Comparison of ENCODE assay signal across 11 cellular contexts in the genomic region with DNA sequence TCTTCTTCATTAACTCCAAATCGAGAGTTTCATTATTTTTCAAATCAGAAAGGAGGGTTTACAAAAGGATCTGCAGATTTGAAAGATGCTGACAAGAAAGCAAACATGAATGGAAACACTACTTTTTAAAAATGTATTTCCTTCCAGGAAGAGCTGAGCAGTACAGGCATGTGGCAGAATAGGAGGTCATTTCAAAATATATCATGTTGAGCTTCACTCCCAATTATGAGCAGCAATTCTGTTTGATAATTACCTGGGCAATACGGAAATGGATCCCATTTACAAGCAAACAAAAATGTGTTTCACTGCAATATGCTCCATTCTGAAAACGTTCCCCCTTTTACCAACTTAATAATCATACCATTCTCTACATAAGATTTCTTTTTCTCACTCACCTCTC.
DNase-seq lines count a peak whose midpoint lies in the region; TF ChIP-seq lines count a peak whose summit lies in the region.
"Had no signal": no experiment of that assay in that cellular context is flagged by ENCODE, and none has a peak within 500 bp of the region (broad histone marks: within the 10 kb centered on the region; RNA-seq: fewer than 3 reads in every experiment).

No MANE protein-coding gene starts in this region.

- no peak overlapping the region for H3K4me3 ChIP-seq in Loucy (ENCODE audit: low read length, poor library complexity, severe bottlenecking)
- no peak overlapping the region for H3K4me3 ChIP-seq in transverse colon
- no peak overlapping the region for H3K4me3 ChIP-seq in suprapubic skin
- H3K4me3 ChIP-seq: BLaER1 had no signal

- H3K27me3 Mint-ChIP-seq in activated CD4-positive, alpha-beta memory T cell treated with anti-CD3 and anti-CD28 coated beads for 36 hours, result peaks cover 1% of the 10 kb centered on the region
- H3K27me3 Mint-ChIP-seq in activated CD4-positive, alpha-beta memory T cell treated with anti-CD3 and anti-CD28 coated beads, Interleukin-2, amount 10 ng/mL, durations not matched to agents 7 days and 5 days, result peaks cover 7% of the 10 kb centered on the region
- no peaks in the 10 kb centered on the region for H3K27me3 Mint-ChIP-seq in dendritic cell treated with granulocyte-macrophage colony-stimulating factor and Interleukin-4, amounts not matched to agents 40 ng/mL and 50 ng/mL, for 4 days

- H3K4me1 ChIP-seq in Loucy (ENCODE audit: insufficient read depth, low read length, poor library complexity, severe bottlenecking) (no peaks in the 10 kb centered on the region), transverse colon (peaks cover 0 to 25% (median 6%) of the 10 kb centered on the region in 4 donors), suprapubic skin (no peaks in the 10 kb centered on the region)

- H3K27me3 ChIP-seq in Loucy (ENCODE audit: insufficient read depth, low read length, poor library complexity, severe bottlenecking) (no peaks in the 10 kb centered on the region), transverse colon (no peaks in the 10 kb centered on the region), suprapubic skin (no peaks in the 10 kb centered on the region)
- H3K27me3 ChIP-seq: BLaER1 had no signal

- H3K79me2 ChIP-seq in Loucy (ENCODE audit: insufficient read depth, low read length), result no peaks in the 10 kb centered on the region

- intact Hi-C loops in activated CD4-positive, alpha-beta memory T cell treated with anti-CD3 and anti-CD28 coated beads for 36 hours (cut with micrococcal nuclease), result no loop called here
- intact Hi-C loops in dendritic cell treated with granulocyte-macrophage colony-stimulating factor and Interleukin-4, amounts not matched to agents 40 ng/mL and 50 ng/mL, for 4 days (cut with micrococcal nuclease), result no loop called here
- intact Hi-C loops in transverse colon (cut with DNase I; ENCODE audit: low total_unique reads), result no loop called here

- no peak for TF ChIP-seq EP300 in transverse colon (IDR thresholded peaks at IDR 0.05; ENCODE audit: low read depth)
- TF ChIP-seq EP300 in suprapubic skin (IDR thresholded peaks at IDR 0.05), result no peak

- WGBS in transverse colon (ENCODE audit: low coverage in 1 of 2), 2 donors, result 50 to 61% methylated on average over 3 of the region's 3 CpGs
- 82% methylated on average over 3 of the region's 3 CpGs for WGBS in suprapubic skin

- H3K27ac ChIP-seq in transverse colon, result peak overlapping the region; percentile 33 to 70 (median 62)
- no peak overlapping the region for H3K27ac ChIP-seq in suprapubic skin
- H3K27ac ChIP-seq: BLaER1, HL-60 had no signal

- no peak overlapping the region for H3K9ac ChIP-seq in Loucy (ENCODE audit: low read depth, low read length, poor library complexity, severe bottlenecking)
- H3K9ac ChIP-seq: BLaER1 had no signal

- peak overlapping the region; percentile 40 for H3K27ac Mint-ChIP-seq in activated CD4-positive, alpha-beta memory T cell treated with anti-CD3 and anti-CD28 coated beads for 36 hours
- no peak overlapping the region for H3K27ac Mint-ChIP-seq in activated CD4-positive, alpha-beta memory T cell treated with anti-CD3 and anti-CD28 coated beads, Interleukin-2, amount 10 ng/mL, durations not matched to agents 7 days and 5 days
- peak overlapping the region; percentile 21 for H3K27ac Mint-ChIP-seq in dendritic cell treated with granulocyte-macrophage colony-stimulating factor and Interleukin-4, amounts not matched to agents 40 ng/mL and 50 ng/mL, for 4 days

- no peaks in the 10 kb centered on the region for H3K9me3 Mint-ChIP-seq in activated CD4-positive, alpha-beta memory T cell treated with anti-CD3 and anti-CD28 coated beads for 36 hours
- H3K9me3 Mint-ChIP-seq in activated CD4-positive, alpha-beta memory T cell treated with anti-CD3 and anti-CD28 coated beads, Interleukin-2, amount 10 ng/mL, durations not matched to agents 7 days and 5 days, result no peaks in the 10 kb centered on the region
- no peaks in the 10 kb centered on the region for H3K9me3 Mint-ChIP-seq in dendritic cell treated with granulocyte-macrophage colony-stimulating factor and Interleukin-4, amounts not matched to agents 40 ng/mL and 50 ng/mL, for 4 days

- no peaks in the 10 kb centered on the region for H4K20me1 ChIP-seq in Loucy (ENCODE audit: insufficient read depth, low read length, poor library complexity, severe bottlenecking)
- H4K20me1 ChIP-seq: BLaER1 had no signal

- H3K36me3 Mint-ChIP-seq in activated CD4-positive, alpha-beta memory T cell treated with anti-CD3 and anti-CD28 coated beads for 36 hours, result no peaks in the 10 kb centered on the region
- no peaks in the 10 kb centered on the region for H3K36me3 Mint-ChIP-seq in activated CD4-positive, alpha-beta memory T cell treated with anti-CD3 and anti-CD28 coated beads, Interleukin-2, amount 10 ng/mL, durations not matched to agents 7 days and 5 days (ENCODE audit: low read depth)
- no peaks in the 10 kb centered on the region for H3K36me3 Mint-ChIP-seq in dendritic cell treated with granulocyte-macrophage colony-stimulating factor and Interleukin-4, amounts not matched to agents 40 ng/mL and 50 ng/mL, for 4 days (ENCODE audit: low read depth)

- peaks cover 12% of the 10 kb centered on the region for H3K4me1 Mint-ChIP-seq in activated CD4-positive, alpha-beta memory T cell treated with anti-CD3 and anti-CD28 coated beads for 36 hours (ENCODE audit: low read depth)
- peaks cover 8% of the 10 kb centered on the region for H3K4me1 Mint-ChIP-seq in activated CD4-positive, alpha-beta memory T cell treated with anti-CD3 and anti-CD28 coated beads, Interleukin-2, amount 10 ng/mL, durations not matched to agents 7 days and 5 days
- H3K4me1 Mint-ChIP-seq in dendritic cell treated with granulocyte-macrophage colony-stimulating factor and Interleukin-4, amounts not matched to agents 40 ng/mL and 50 ng/mL, for 4 days (ENCODE audit: low read depth), result no peaks in the 10 kb centered on the region

- H3K4me2 ChIP-seq in Loucy (ENCODE audit: low read depth, low read length, poor library complexity, severe bottlenecking), result no peak overlapping the region

- CTCF ChIA-PET in activated CD4-positive, alpha-beta memory T cell treated with anti-CD3 and anti-CD28 coated beads for 36 hours (lab: Charles Lee), result interaction anchor here (0.6 kb wide), 1 partner anchor 320 kb away, joined by 3 read pairs; no protein-coding TSS in a partner anchor
- CTCF ChIA-PET in activated CD4-positive, alpha-beta memory T cell treated with anti-CD3 and anti-CD28 coated beads, Interleukin-2, amount 10 ng/mL, durations not matched to agents 7 days and 5 days (lab: Charles Lee), result no interaction called here

- H2AFZ ChIP-seq in Loucy (ENCODE audit: low read length), result peak overlapping the region; percentile 52; the same call in 1 of the 2 replicates

- no peaks in the 10 kb centered on the region for H3F3A ChIP-seq in Loucy (ENCODE audit: low read depth)

- in situ Hi-C loops in transverse colon (cut with MboI; ENCODE audit: low pct_ligation_motif_present in 1 of 4, low pct_unique_long_range_greater_than_20kb in 1 of 4, low sequenced_read_pairs in 3 of 4), result no loop called here

- no peak for DNase-seq in activated CD4-positive, alpha-beta memory T cell treated with anti-CD3 and anti-CD28 coated beads for 36 hours
- DNase-seq in activated CD4-positive, alpha-beta memory T cell treated with anti-CD3 and anti-CD28 coated beads, Interleukin-2, amount 10 ng/mL, durations not matched to agents 7 days and 5 days, result no peak
- no peak for DNase-seq in transverse colon
- DNase-seq in suprapubic skin (ENCODE audit: low spot score in 2 of 2), result no peak
- DNase-seq in NCI-H510A (lab: John Stamatoyannopoulos, UW), result no peak
- DNase-seq: 8988T, AML-193 had no signal

- no peaks in the 10 kb centered on the region for H3K9me3 ChIP-seq in Loucy (ENCODE audit: insufficient read depth, low read depth, low read length)
- H3K9me3 ChIP-seq in transverse colon, result no peaks in the 10 kb centered on the region
- H3K9me3 ChIP-seq in suprapubic skin, result no peaks in the 10 kb centered on the region
- H3K9me3 ChIP-seq: BLaER1 had no signal

- TF ChIP-seq CTCF in Loucy (conservative IDR thresholded peaks at IDR 0.05; ENCODE audit: low read length), result no peak
- TF ChIP-seq CTCF in transverse colon (IDR thresholded peaks at IDR 0.05), result no peak
- TF ChIP-seq CTCF in suprapubic skin (IDR thresholded peaks at IDR 0.05), result no peak

- TF ChIP-seq POLR2A in transverse colon (IDR thresholded peaks at IDR 0.05) (no peak), suprapubic skin (IDR thresholded peaks at IDR 0.05) (no peak)

- H3K36me3 ChIP-seq in Loucy (ENCODE audit: insufficient read depth, low read length) (no peaks in the 10 kb centered on the region), transverse colon (no peaks in the 10 kb centered on the region), suprapubic skin (no peaks in the 10 kb centered on the region)
- H3K36me3 ChIP-seq: BLaER1 had no signal

- no peaks in the 10 kb centered on the region for H3K9me2 ChIP-seq in Loucy (replicated peaks; ENCODE audit: low read depth, low read length)

- H3K4me3 Mint-ChIP-seq in activated CD4-positive, alpha-beta memory T cell treated with anti-CD3 and anti-CD28 coated beads for 36 hours, result no peak overlapping the region
- H3K4me3 Mint-ChIP-seq in activated CD4-positive, alpha-beta memory T cell treated with anti-CD3 and anti-CD28 coated beads, Interleukin-2, amount 10 ng/mL, durations not matched to agents 7 days and 5 days, result no peak overlapping the region
- H3K4me3 Mint-ChIP-seq in dendritic cell treated with granulocyte-macrophage colony-stimulating factor and Interleukin-4, amounts not matched to agents 40 ng/mL and 50 ng/mL, for 4 days, result no peak overlapping the region

- POLR2A ChIA-PET in activated CD4-positive, alpha-beta memory T cell treated with anti-CD3 and anti-CD28 coated beads for 36 hours (lab: Charles Lee), result no interaction called here
- POLR2A ChIA-PET in activated CD4-positive, alpha-beta memory T cell treated with anti-CD3 and anti-CD28 coated beads, Interleukin-2, amount 10 ng/mL, durations not matched to agents 7 days and 5 days (lab: Charles Lee), result no interaction called here
